In the genomic region with DNA sequence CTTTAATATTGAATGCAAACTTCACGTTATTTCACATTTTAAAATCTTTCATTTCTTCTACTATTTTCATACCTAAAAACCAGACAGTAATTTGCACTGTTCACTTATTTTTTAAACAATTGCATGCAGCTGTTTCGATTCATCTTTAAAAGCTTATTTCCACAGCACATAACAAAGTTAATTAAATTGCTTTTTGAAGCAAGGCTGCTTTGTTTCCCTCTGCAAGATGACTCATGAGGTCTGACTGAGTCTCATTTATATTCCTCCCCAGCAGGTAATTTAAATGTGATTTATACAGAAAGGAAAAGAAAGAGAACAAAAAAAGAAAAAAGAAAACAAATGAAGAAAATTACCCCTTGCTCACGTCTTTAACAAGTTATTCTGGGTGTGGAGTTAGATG, we compare ENCODE assay signal across 25 cellular contexts.
"Had no signal": no experiment of that assay in that cellular context is flagged by ENCODE, and none has a peak within 500 bp of the region (broad histone marks: within the 10 kb centered on the region; RNA-seq: fewer than 3 reads in every experiment).

No MANE protein-coding gene starts in this region.

- H3K27me3 Mint-ChIP-seq: type B pancreatic cell had no signal

- H3K9me3 Mint-ChIP-seq: activated T-helper 1 cell treated with anti-CD3 and anti-CD28 coated beads, Interleukin-12 subunit alpha, Interleukin-12 subunit beta, Interleukin-2, Interleukin-4 antibody, amounts not matched to agents 30 ng/mL and 10 ng/mL and 1 ng/mL, durations not matched to agents 14 hours and 24 hours and 36 hours; natural killer cell treated with Interleukin-12 subunit alpha and Interleukin-12 subunit beta and Interleukin-15 and Interleukin-18, amount 100 ng/mL, for 72 hours; T-helper 2 cell treated with Interferon-gamma antibody and Interleukin-4, amounts not matched to agents 5 μg/mL and 100 μg/mL, for 36 hours had no signal

- H3K4me3 Mint-ChIP-seq: activated T-helper 1 cell treated with anti-CD3 and anti-CD28 coated beads, Interleukin-12 subunit alpha, Interleukin-12 subunit beta, Interleukin-2, Interleukin-4 antibody, amounts not matched to agents 30 ng/mL and 10 ng/mL and 1 ng/mL, durations not matched to agents 14 hours and 24 hours and 36 hours; natural killer cell treated with Interleukin-12 subunit alpha and Interleukin-12 subunit beta and Interleukin-15 and Interleukin-18, amount 100 ng/mL, for 72 hours; T-helper 2 cell treated with Interferon-gamma antibody and Interleukin-4, amounts not matched to agents 5 μg/mL and 100 μg/mL, for 36 hours; type B pancreatic cell had no signal

- H3K4me1 ChIP-seq: body of pancreas, right lobe of liver, testis, uterus had no signal

- DNase-seq: activated CD4-positive, alpha-beta T cell treated with anti-CD3 and anti-CD28 coated beads for 4 hours; activated CD4-positive, alpha-beta T cell treated with anti-CD3 and anti-CD28 coated beads, Interleukin-2, amount 50 U/mL, for 48 hours; activated CD4-positive, CD25-positive, alpha-beta regulatory T cell; activated CD8-positive, alpha-beta memory T cell treated with anti-CD3 and anti-CD28 coated beads for 24 hours; activated gamma-delta T cell; activated naive CD4-positive, alpha-beta T cell treated with anti-CD3 and anti-CD28 coated beads, Interleukin-2, amount 50 U/mL, for 16 hours; activated T-cell treated with anti-CD3 and anti-CD28 coated beads, Interleukin-2, amount 50 U/mL, for 1 hour; amniotic stem cell; body of pancreas; hippocampal formation; left cardiac atrium; left ventricle myocardium superior; mucosa of descending colon; right lobe of liver; stimulated activated CD4-positive, alpha-beta T cell treated with anti-CD3 and anti-CD28 coated beads, Interleukin-2, amount 100 ng/mL, for 48 hours; stimulated activated naive CD8-positive, alpha-beta T cell treated with anti-CD3 and anti-CD28 coated beads, Interleukin-15, Interleukin-2, amounts not matched to agents 100 U/mL and 50 U/mL, for 24 hours; T-helper 1 cell; testis; uterus had no signal

- H3K4me3 ChIP-seq: body of pancreas, cardiac muscle cell, mucosa of descending colon, right lobe of liver, testis, uterus had no signal

- H3K36me3 ChIP-seq: cardiac muscle cell, right lobe of liver had no signal

- H3K27me3 ChIP-seq: body of pancreas, cardiac muscle cell, right lobe of liver, testis, uterus had no signal

- H3K36me3 Mint-ChIP-seq: natural killer cell treated with Interleukin-12 subunit alpha and Interleukin-12 subunit beta and Interleukin-15 and Interleukin-18, amount 100 ng/mL, for 72 hours; type B pancreatic cell had no signal

- H3K27ac ChIP-seq: body of pancreas, cardiac muscle cell, right lobe of liver, testis, uterus had no signal

- ATAC-seq: body of pancreas; esophagus mucosa; left cardiac atrium; left ventricle myocardium superior; mucosa of descending colon; natural killer cell treated with Interleukin-12 subunit alpha and Interleukin-12 subunit beta and Interleukin-15 and Interleukin-18, amount 100 ng/mL, for 72 hours; right lobe of liver; stimulated activated naive CD8-positive, alpha-beta T cell treated with anti-CD3 and anti-CD28 coated beads, Interleukin-15, Interleukin-2, amounts not matched to agents 100 U/mL and 50 U/mL, for 24 hours had no signal

- H3K9me3 ChIP-seq: body of pancreas, mucosa of descending colon, right lobe of liver, testis, uterus had no signal

- H3K27ac Mint-ChIP-seq: activated T-helper 1 cell treated with anti-CD3 and anti-CD28 coated beads, Interleukin-12 subunit alpha, Interleukin-12 subunit beta, Interleukin-2, Interleukin-4 antibody, amounts not matched to agents 30 ng/mL and 10 ng/mL and 1 ng/mL, durations not matched to agents 14 hours and 24 hours and 36 hours; natural killer cell treated with Interleukin-12 subunit alpha and Interleukin-12 subunit beta and Interleukin-15 and Interleukin-18, amount 100 ng/mL, for 72 hours; T-helper 2 cell treated with Interferon-gamma antibody and Interleukin-4, amounts not matched to agents 5 μg/mL and 100 μg/mL, for 36 hours; type B pancreatic cell had no signal
